Comparison of ENCODE assay signal across 7 cellular contexts in the genomic region with DNA sequence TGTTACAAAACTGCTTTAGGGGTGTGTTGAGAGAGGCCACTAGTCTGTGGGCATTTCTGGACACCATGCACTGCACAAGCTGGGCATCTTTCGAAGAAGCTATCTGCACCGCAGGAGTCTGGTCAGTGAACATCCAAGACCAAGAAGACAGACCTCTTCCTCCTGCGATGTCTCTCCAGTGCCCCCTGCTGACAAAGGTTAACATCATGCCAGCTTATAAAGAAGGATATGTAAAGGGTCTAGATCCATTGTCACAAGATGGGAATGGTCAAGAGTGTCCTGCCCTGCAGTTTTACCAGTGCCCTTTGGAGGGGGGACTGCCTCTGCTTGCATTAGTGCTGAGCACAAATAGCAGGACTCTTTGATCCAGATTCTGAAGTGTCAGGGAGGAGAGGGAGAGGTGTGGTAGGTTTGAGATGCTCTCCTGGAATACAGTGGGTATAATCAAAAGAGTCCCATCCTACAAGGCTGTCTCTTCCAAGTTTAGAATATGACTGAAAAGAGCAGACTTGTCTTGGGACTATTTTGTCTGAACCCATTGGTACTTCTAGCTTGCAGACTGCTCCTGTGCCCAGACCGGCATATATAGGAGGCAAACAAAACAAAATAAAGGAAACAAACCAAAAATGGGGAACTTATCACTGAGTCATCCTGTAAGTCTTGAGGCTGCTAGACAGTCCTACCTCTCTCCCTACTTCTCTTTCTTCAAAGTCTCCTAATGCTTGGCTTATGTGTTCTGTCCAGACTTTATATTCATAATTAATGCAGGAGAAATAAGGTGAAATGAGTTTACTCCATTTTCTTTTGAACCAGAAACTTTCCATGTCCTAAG.
DNase-seq lines count a peak whose midpoint lies in the region; ATAC-seq and TF ChIP-seq lines count a peak whose summit lies in the region.

No MANE protein-coding gene starts in this region.

- TF ChIP-seq CTCF in GM10266 (IDR thresholded peaks at IDR 0.05; ENCODE audit: control insufficient read depth, insufficient read depth, low read depth, missing control alignments) (peak; percentile 46), HFF-Myc (IDR thresholded peaks at IDR 0.05; ENCODE audit: low read depth, low read length, missing control alignments) (peak; percentile 81), adrenal gland (IDR thresholded peaks at IDR 0.05) (peak in 5 of 6 experiments; percentile 23 to 46 (median 38)), right atrium auricular region (IDR thresholded peaks at IDR 0.05) (peak in 1 of 2 donors; percentile 69), spleen (IDR thresholded peaks at IDR 0.05 in 8 of 11, conservative IDR thresholded peaks at IDR 0.05 in 3 of 11) (peak in 6 of 11 experiments; percentile 20 to 46 (median 32)), omental fat pad (IDR thresholded peaks at IDR 0.05) (no peak)

- intact Hi-C loops in adrenal gland (cut with DNase I) (no loop called here), spleen (cut with DNase I; ENCODE audit: low total_unique reads) (no loop called here)

- H3K4me3 ChIP-seq in HFF-Myc (replicated peaks; ENCODE audit: low read depth, low read length) (no peak overlapping the region), adrenal gland (no peak overlapping the region), right atrium auricular region (no peak overlapping the region), spleen (no peak overlapping the region)

- no peaks in the 10 kb centered on the region for H3K36me3 ChIP-seq in adrenal gland (replicated peaks in 1 of 2)
- H3K36me3 ChIP-seq in right atrium auricular region, result no peaks in the 10 kb centered on the region
- no peaks in the 10 kb centered on the region for H3K36me3 ChIP-seq in spleen

- DNase-seq in GM10266 (ENCODE audit: extremely low spot score) (peak; percentile 32), HFF-Myc (ENCODE audit: extremely low read depth, low read depth) (peak; percentile 52), NCI-H2081 treated with DMSO at 0.1 percent for 48 hours (lab: John Stamatoyannopoulos, UW) (peak; percentile 12), adrenal gland (peak; percentile 35 to 62 (median 52)), right atrium auricular region (ENCODE audit: low spot score) (peak; percentile 63), spleen (no peak), omental fat pad (ENCODE audit: low spot score) (no peak)

- no peak for TF ChIP-seq POLR2A in adrenal gland (IDR thresholded peaks at IDR 0.05)
- no peak for TF ChIP-seq POLR2A in spleen (IDR thresholded peaks at IDR 0.05)

- H3K9me3 ChIP-seq in adrenal gland (replicated peaks in 1 of 3) (no peaks in the 10 kb centered on the region), right atrium auricular region (no peaks in the 10 kb centered on the region), spleen (no peaks in the 10 kb centered on the region)

- H3K27me3 ChIP-seq in adrenal gland (no peaks in the 10 kb centered on the region), right atrium auricular region (no peaks in the 10 kb centered on the region), spleen (replicated peaks in 1 of 7) (no peaks in the 10 kb centered on the region)

- no peak overlapping the region for H3K27ac ChIP-seq in adrenal gland
- H3K27ac ChIP-seq in right atrium auricular region, result no peak overlapping the region
- H3K27ac ChIP-seq in spleen, result no peak overlapping the region

- no peaks in the 10 kb centered on the region for H3K4me1 ChIP-seq in adrenal gland (replicated peaks in 1 of 2)
- no peaks in the 10 kb centered on the region for H3K4me1 ChIP-seq in right atrium auricular region
- no peaks in the 10 kb centered on the region for H3K4me1 ChIP-seq in spleen

- 36 to 82% (median 50%) methylated on average over 1 to 4 of the region's 4 CpGs for WGBS in adrenal gland, 4 donors
- WGBS in spleen, 5 donors, result 52 to 61% (median 59%) methylated on average over 4 of the region's 4 CpGs

- no peak for ATAC-seq in omental fat pad (ENCODE audit: low FRiP score)

Comparison
In these comparisons a context has a peak if more than half of its experiments do, and no peak if none do; other contexts are left out.
1. DNase-seq: peak in GM10266 (single experiment), HFF-Myc (single experiment), NCI-H2081 treated with DMSO at 0.1 percent for 48 hours (single experiment), adrenal gland (7 of 7) and right atrium auricular region (single experiment); none in spleen (single experiment) and omental fat pad (single experiment).
2. CTCF ChIP-seq: peak in GM10266 (single experiment), HFF-Myc (single experiment), adrenal gland (5 of 6) and spleen (6 of 11); none in omental fat pad (0 of 3).